ENCODE assay signal across 31 cellular contexts in genomic region chr5:180639287-180639686, GRCh38. TPM values are rescaled to one million over a fixed set of nuclear protein-coding genes. Genes with fewer than 3 reads are reported as not detected.
"Had no signal": no experiment of that assay in that cellular context is flagged by ENCODE, and none has a peak within 500 bp of the region (broad histone marks: within the 10 kb centered on the region; RNA-seq: fewer than 3 reads in every experiment).

No MANE protein-coding gene starts in this region.

- H3K4me3 ChIP-seq: left lung, lower lobe of right lung, neural progenitor cell, ovary, skin epidermis, tibial nerve, vagina had no signal

- H3K4me3 Mint-ChIP-seq: immature natural killer cell; nephron; neural progenitor cell; stimulated activated memory B cell treated with anti-CD40 and anti-IgM and Interleukin-4, amounts not matched to agents 10 μg/mL and 1 μg/mL and 100 μg/mL, for 72 hours; stimulated activated naive CD8-positive, alpha-beta T cell treated with anti-CD3 and anti-CD28 coated beads, Interleukin-15, amount 100 ng/mL, for 72 hours; type B pancreatic cell had no signal

- H3K9me3 Mint-ChIP-seq: naive thymus-derived CD8-positive, alpha-beta T cell; nephron; neural progenitor cell; stimulated activated naive CD8-positive, alpha-beta T cell treated with anti-CD3 and anti-CD28 coated beads, Interleukin-15, amount 100 ng/mL, for 72 hours; type B pancreatic cell had no signal

- H3K27me3 Mint-ChIP-seq: stimulated activated naive CD8-positive, alpha-beta T cell treated with anti-CD3 and anti-CD28 coated beads, Interleukin-15, amount 100 ng/mL, for 72 hours had no signal

- H3K36me3 Mint-ChIP-seq: immature natural killer cell; neural progenitor cell; stimulated activated memory B cell treated with anti-CD40 and anti-IgM and Interleukin-4, amounts not matched to agents 10 μg/mL and 1 μg/mL and 100 μg/mL, for 72 hours; type B pancreatic cell had no signal

- FAIRE-seq: islet of Langerhans, kidney had no signal

- H3K9me3 ChIP-seq: left lung, lower lobe of right lung, ovary, vagina had no signal

- H3K27ac Mint-ChIP-seq: nephron; neural progenitor cell; progenitor cell of endocrine pancreas; stimulated activated memory B cell treated with anti-CD40 and anti-IgM and Interleukin-4, amounts not matched to agents 10 μg/mL and 1 μg/mL and 100 μg/mL, for 72 hours; stimulated activated naive CD8-positive, alpha-beta T cell treated with anti-CD3 and anti-CD28 coated beads, Interleukin-15, amount 100 ng/mL, for 72 hours; type B pancreatic cell had no signal

- H2AFZ ChIP-seq: neural progenitor cell had no signal

- H3K4me1 ChIP-seq: left lung, lower lobe of right lung, neural progenitor cell, tibial nerve, vagina had no signal

- H3K27me3 ChIP-seq: neural progenitor cell, ovary, vagina had no signal

- DNase-seq: hypothalamus; immature natural killer cell; lower lobe of right lung; mammary epithelial cell; mesenchymal stem cell; retina; right cardiac atrium; stimulated activated CD4-positive, alpha-beta T cell treated with anti-CD3 and anti-CD28 coated beads, Interleukin-12 subunit alpha, Interleukin-12 subunit beta, amount 100 ng/mL, for 4 hours; stimulated activated CD4-positive, alpha-beta T cell treated with anti-CD3 and anti-CD28 coated beads, Interleukin-2, amount 100 ng/mL, for 24 hours; stimulated activated CD4-positive, alpha-beta T cell treated with anti-CD3 and anti-CD28 coated beads, Interleukin-4, amount 100 ng/mL, for 24 hours; stimulated activated naive CD4-positive, alpha-beta T cell treated with Interleukin-2 at 50 U/mL for 16 hours; stimulated activated naive CD8-positive, alpha-beta T cell treated with anti-CD3 and anti-CD28 coated beads, Interleukin-15, amount 100 ng/mL, for 72 hours; substantia nigra had no signal

- H3K9ac ChIP-seq: neural progenitor cell had no signal

- H3K27ac ChIP-seq: neural progenitor cell, ovary, skin epidermis, tibial nerve, vagina had no signal

- H3K36me3 ChIP-seq: left lung, lower lobe of right lung, neural progenitor cell, ovary, tibial nerve, vagina had no signal

- ATAC-seq: left colon; naive thymus-derived CD8-positive, alpha-beta T cell; right cardiac atrium; sciatic nerve; stimulated activated memory B cell treated with anti-CD40 and anti-IgM and Interleukin-4, amounts not matched to agents 10 μg/mL and 1 μg/mL and 100 μg/mL, for 72 hours; stimulated activated naive CD8-positive, alpha-beta T cell treated with anti-CD3 and anti-CD28 coated beads, Interleukin-15, amount 100 ng/mL, for 72 hours had no signal

- H3K4me2 ChIP-seq: neural progenitor cell had no signal

- H3K4me1 Mint-ChIP-seq: immature natural killer cell; stimulated activated memory B cell treated with anti-CD40 and anti-IgM and Interleukin-4, amounts not matched to agents 10 μg/mL and 1 μg/mL and 100 μg/mL, for 72 hours had no signal

RNA-seq across cellular contexts. Expression of gene FLT4, which starts 10.1 kb away (rescaled TPM):
- total RNA-seq: mammary epithelial cell had no signal

RNA-seq across cellular contexts. Expression of gene SCGB3A1, which starts 48.0 kb away (rescaled TPM):
- total RNA-seq: left colon, liver, mammary epithelial cell, omental fat pad, progenitor cell of endocrine pancreas, right cardiac atrium, sciatic nerve, temporal lobe, tibial nerve, vagina had no signal
- polyA plus RNA-seq: mammary epithelial cell; naive thymus-derived CD8-positive, alpha-beta T cell; right cardiac atrium had no signal
